35 cellular contexts compared by ENCODE assay signal in genomic region chr21:33123396-33124120, GRCh38. TPM values are rescaled to one million over a fixed set of nuclear protein-coding genes. Genes with fewer than 3 reads are reported as not detected.
DNase-seq lines count a peak whose midpoint lies in the region; ATAC-seq and TF ChIP-seq lines count a peak whose summit lies in the region.
"Had no signal": no experiment of that assay in that cellular context is flagged by ENCODE, and none has a peak within 500 bp of the region (broad histone marks: within the 10 kb centered on the region; RNA-seq: fewer than 3 reads in every experiment).

No MANE protein-coding gene starts in this region.

- DNase-seq in NK-92 treated with Interleukin-12 subunit alpha and Interleukin-12 subunit beta, amount 100 ng/mL, for 24 hours (lab: John Stamatoyannopoulos, UW): peak; percentile 40
- no peak for DNase-seq in NK-92 (lab: John Stamatoyannopoulos, UW; ENCODE audit: unreplicated experiment)
- DNase-seq in GM23248: peak; percentile 13
- DNase-seq in SK-MEL-5 (ENCODE audit: low read depth, low spot score): peak; percentile 45
- peak; percentile 71 for DNase-seq in kidney tubule cell (ENCODE audit: low spot score)
- DNase-seq in thyroid gland: no peak
- DNase-seq in progenitor cell of endocrine pancreas (ENCODE audit: low spot score, unreplicated experiment): no peak
- DNase-seq: activated CD4-positive, alpha-beta T cell treated with anti-CD3 and anti-CD28 coated beads, Interleukin-2, amount 10 ng/mL, durations not matched to agents 7 days and 5 days; activated CD8-positive, alpha-beta memory T cell treated with anti-CD3 and anti-CD28 coated beads, Interleukin-2, amount 10 ng/mL, durations not matched to agents 7 days and 5 days; activated gamma-delta T cell treated with Interleukin-2 at 50 U/mL for 16 hours; activated T-cell treated with anti-CD3 and anti-CD28 coated beads, Interleukin-2, amount 50 U/mL, for 4 hours; CD4-positive, alpha-beta T cell; colonic mucosa; effector CD8-positive, alpha-beta T cell; erythroblast; GDM1; GOT3; heart left ventricle; islet precursor cell; KG1; left ventricle myocardium superior; NCI-H1436; NCI-H2081; NCI-H226; NCI-H526 treated with DMSO at 0.1 percent for 48 hours; right cardiac atrium; Right ventricle myocardium superior; spleen; stimulated activated CD4-positive, alpha-beta T cell treated with anti-CD3 and anti-CD28 coated beads, Interleukin-2, amount 100 ng/mL, for 24 hours; stimulated activated naive CD8-positive, alpha-beta T cell treated with anti-CD3 and anti-CD28 coated beads, Interleukin-15, Interleukin-2, amounts not matched to agents 100 U/mL and 50 U/mL, for 24 hours; T-helper 2 cell had no signal

- H3K9me2 ChIP-seq in GM23248 (ENCODE audit: insufficient read depth): no peaks in the 10 kb centered on the region

- H3K4me3 Mint-ChIP-seq in progenitor cell of endocrine pancreas (ENCODE audit: low read depth): no peak overlapping the region
- H3K4me3 Mint-ChIP-seq: activated CD4-positive, alpha-beta T cell treated with anti-CD3 and anti-CD28 coated beads, Interleukin-2, amount 10 ng/mL, durations not matched to agents 7 days and 5 days; activated CD8-positive, alpha-beta memory T cell treated with anti-CD3 and anti-CD28 coated beads, Interleukin-2, amount 10 ng/mL, durations not matched to agents 7 days and 5 days; activated T-cell treated with anti-CD3 and anti-CD28 coated beads, Interleukin-2, amount 50 U/mL, for 4 hours; CD4-positive, alpha-beta T cell had no signal

- no peak overlapping the region for H3K9ac ChIP-seq in GM23248

- H3K27me3 Mint-ChIP-seq in progenitor cell of endocrine pancreas: peaks cover 40% of the 10 kb centered on the region

- H2AFZ ChIP-seq in GM23248: no peak overlapping the region

- ATAC-seq in GM19397 (IDR thresholded peaks at IDR 0.05; ENCODE audit: unreplicated experiment): no peak
- ATAC-seq: activated CD8-positive, alpha-beta memory T cell treated with anti-CD3 and anti-CD28 coated beads, Interleukin-2, amount 10 ng/mL, durations not matched to agents 7 days and 5 days; activated T-cell treated with anti-CD3 and anti-CD28 coated beads, Interleukin-2, amount 50 U/mL, for 4 hours; heart left ventricle; left ventricle myocardium superior; right cardiac atrium; stimulated activated naive CD8-positive, alpha-beta T cell treated with anti-CD3 and anti-CD28 coated beads, Interleukin-15, Interleukin-2, amounts not matched to agents 100 U/mL and 50 U/mL, for 24 hours had no signal

- no peaks in the 10 kb centered on the region for H3K36me3 ChIP-seq in GM23248 (ENCODE audit: low read depth)
- no peaks in the 10 kb centered on the region for H3K36me3 ChIP-seq in thyroid gland
- H3K36me3 ChIP-seq: colonic mucosa, heart left ventricle, spleen, vagina had no signal

- peaks cover 51% of the 10 kb centered on the region for H3K27me3 ChIP-seq in GM23248 (replicated peaks; ENCODE audit: insufficient read depth)
- H3K27me3 ChIP-seq in thyroid gland: no peaks in the 10 kb centered on the region
- H3K27me3 ChIP-seq: colonic mucosa, vagina had no signal

- no peaks in the 10 kb centered on the region for H3K36me3 Mint-ChIP-seq in progenitor cell of endocrine pancreas (ENCODE audit: insufficient read depth)
- H3K36me3 Mint-ChIP-seq: activated CD8-positive, alpha-beta memory T cell treated with anti-CD3 and anti-CD28 coated beads, Interleukin-2, amount 10 ng/mL, durations not matched to agents 7 days and 5 days had no signal

- H3K9me3 ChIP-seq in GM23248 (ENCODE audit: low read depth) (no peaks in the 10 kb centered on the region), thyroid gland (no peaks in the 10 kb centered on the region)
- H3K9me3 ChIP-seq: colonic mucosa, heart left ventricle, spleen, vagina had no signal

- no peaks in the 10 kb centered on the region for H3K79me2 ChIP-seq in GM23248 (ENCODE audit: insufficient read depth)

- H3K4me1 Mint-ChIP-seq in progenitor cell of endocrine pancreas (ENCODE audit: low read depth): peaks cover 4% of the 10 kb centered on the region
- H3K4me1 Mint-ChIP-seq: activated CD8-positive, alpha-beta memory T cell treated with anti-CD3 and anti-CD28 coated beads, Interleukin-2, amount 10 ng/mL, durations not matched to agents 7 days and 5 days had no signal

- H3K27ac Mint-ChIP-seq in progenitor cell of endocrine pancreas: no peak overlapping the region
- H3K27ac Mint-ChIP-seq: activated CD4-positive, alpha-beta T cell treated with anti-CD3 and anti-CD28 coated beads, Interleukin-2, amount 10 ng/mL, durations not matched to agents 7 days and 5 days; activated CD8-positive, alpha-beta memory T cell treated with anti-CD3 and anti-CD28 coated beads, Interleukin-2, amount 10 ng/mL, durations not matched to agents 7 days and 5 days; CD4-positive, alpha-beta T cell had no signal

- TF ChIP-seq CTCF in thyroid gland (IDR thresholded peaks at IDR 0.05): no peak
- no peak for TF ChIP-seq CTCF in progenitor cell of endocrine pancreas (IDR thresholded peaks at IDR 0.05; ENCODE audit: unreplicated experiment)

- H3K4me1 ChIP-seq in GM23248 (ENCODE audit: insufficient read depth): no peaks in the 10 kb centered on the region
- H3K4me1 ChIP-seq in thyroid gland: peaks cover 0 to 4% of the 10 kb centered on the region in 2 donors
- H3K4me1 ChIP-seq: colonic mucosa, vagina had no signal

- no peak overlapping the region for H3K4me2 ChIP-seq in GM23248 (ENCODE audit: unreplicated experiment)

- in situ Hi-C loops in GM23248 (cut with MboI) (no loop called here), SK-MEL-5 (cut with HindIII; ENCODE audit: low pct_unique_long_range_greater_than_20kb, low sequenced_read_pairs) (no loop called here)

- H3K9me3 Mint-ChIP-seq in progenitor cell of endocrine pancreas (ENCODE audit: low read depth): no peaks in the 10 kb centered on the region
- H3K9me3 Mint-ChIP-seq: activated CD4-positive, alpha-beta T cell treated with anti-CD3 and anti-CD28 coated beads, Interleukin-2, amount 10 ng/mL, durations not matched to agents 7 days and 5 days; activated T-cell treated with anti-CD3 and anti-CD28 coated beads, Interleukin-2, amount 50 U/mL, for 4 hours; CD4-positive, alpha-beta T cell had no signal

- H3F3A ChIP-seq in GM23248 (ENCODE audit: insufficient read depth): no peaks in the 10 kb centered on the region

- TF ChIP-seq POLR2A in thyroid gland (IDR thresholded peaks at IDR 0.05): no peak

- no peak overlapping the region for H3K27ac ChIP-seq in GM23248
- no peak overlapping the region for H3K27ac ChIP-seq in thyroid gland
- H3K27ac ChIP-seq: colonic mucosa, heart left ventricle, spleen, vagina had no signal

- intact Hi-C loops in thyroid gland (cut with DNase I): no loop called here

- no peak overlapping the region for H3K4me3 ChIP-seq in GM23248
- no peak overlapping the region for H3K4me3 ChIP-seq in thyroid gland (replicated peaks in 1 of 3)
- H3K4me3 ChIP-seq: colonic mucosa, heart left ventricle, spleen, vagina had no signal

- WGBS in GM23248 (ENCODE audit: low coverage in 1 of 2, low lambda C conversion rate in 2 of 2, missing lambda C conversion rate in 2 of 2), 2 experiments: 29 to 30% methylated on average over 8 of the region's 8 CpGs
- WGBS in thyroid gland, 2 donors: 70 to 72% methylated on average over 8 of the region's 8 CpGs

- no peaks in the 10 kb centered on the region for H4K20me1 ChIP-seq in GM23248 (ENCODE audit: insufficient read depth)

RNA-seq across cellular contexts. Expression of gene OLIG1, which starts 53.6 kb away (rescaled TPM):
- total RNA-seq in GM23248 (2014; rRNA removed; shearing (Covaris generic)): not detected in 2 replicates
- polyA plus RNA-seq in GM23248 (2016; fragmentation: Nextera tagmentation; extraction: Ambion mirVana): not detected in 2 replicates
- 0.96 and 1.5 TPM in 2 replicates for total RNA-seq in SK-MEL-5 (2014; rRNA removed; shearing (Covaris generic))
- 5.5 and 6.0 TPM in 2 replicates for polyA plus RNA-seq in SK-MEL-5 (2015; cell fraction: cytosol; rRNA removed)
- polyA plus RNA-seq in SK-MEL-5 (2015; cell fraction: nucleus; rRNA removed): 7.5 and 9.8 TPM in 2 replicates
- total RNA-seq in thyroid gland (not detected), progenitor cell of endocrine pancreas (0.13 and 0.38 TPM in 2 replicates)
- total RNA-seq: activated CD4-positive, alpha-beta T cell treated with anti-CD3 and anti-CD28 coated beads, Interleukin-2, amount 10 ng/mL, durations not matched to agents 7 days and 5 days; activated CD8-positive, alpha-beta memory T cell treated with anti-CD3 and anti-CD28 coated beads, Interleukin-2, amount 10 ng/mL, durations not matched to agents 7 days and 5 days; activated T-cell treated with anti-CD3 and anti-CD28 coated beads, Interleukin-2, amount 50 U/mL, for 4 hours; astrocyte; CD4-positive, alpha-beta T cell; colonic mucosa; myocyte; vagina had no signal

Comparison
In these comparisons a context has a peak if more than half of its experiments do, and no peak if none do; other contexts are left out.
1. DNase-seq: peak in NK-92 treated with Interleukin-12 subunit alpha and Interleukin-12 subunit beta, amount 100 ng/mL, for 24 hours (single experiment), GM23248 (single experiment), SK-MEL-5 (single experiment) and kidney tubule cell (single experiment); none in NK-92 (single experiment), thyroid gland (0 of 2) and progenitor cell of endocrine pancreas (single experiment).